In the genomic region with DNA sequence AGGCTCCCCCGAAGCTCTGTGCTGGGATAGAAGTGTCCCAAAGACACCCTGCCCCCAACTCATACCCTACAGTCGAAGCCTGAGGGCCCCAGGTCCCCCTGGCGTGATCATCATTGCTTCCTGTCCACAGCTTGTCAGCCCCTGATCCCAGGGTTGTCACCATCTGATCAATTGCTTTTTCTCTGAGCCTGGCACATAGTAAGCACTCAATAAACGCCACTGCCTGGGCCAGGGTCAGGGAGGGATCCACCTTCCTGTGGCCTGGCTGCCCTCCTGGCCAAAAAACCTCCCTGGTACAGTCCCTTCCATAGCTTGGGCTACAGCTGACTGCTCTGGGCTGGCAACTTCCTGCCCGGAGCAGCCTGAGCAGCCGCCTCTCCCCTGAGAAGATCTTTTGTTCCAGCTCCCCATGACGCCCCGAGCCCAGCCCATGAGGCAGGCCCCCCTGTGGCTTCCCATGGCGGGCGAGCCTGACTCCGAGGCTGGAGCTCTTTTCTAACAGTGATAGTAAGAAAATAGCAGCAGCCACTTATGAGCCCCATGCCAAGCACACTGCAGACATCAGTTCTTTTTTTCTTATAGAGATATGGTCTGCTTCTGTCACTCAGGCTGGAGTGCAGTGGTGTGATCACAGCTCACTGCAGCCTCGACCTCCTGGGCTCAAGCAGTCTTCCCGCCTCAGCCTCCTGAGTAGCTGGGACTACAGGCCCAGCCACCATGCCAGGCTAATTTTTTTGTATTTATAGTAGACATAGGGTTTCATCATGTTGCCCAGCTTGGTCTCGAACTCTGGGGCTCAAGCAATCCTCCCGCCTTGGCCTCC, we compare ENCODE assay signal across 8 cellular contexts. TPM values are rescaled to one million over a fixed set of nuclear protein-coding genes. Genes with fewer than 3 reads are reported as not detected.
A peak's percentile ranks its signal among the peaks of the same experiment; 100 is the strongest.
DNase-seq lines count a peak whose midpoint lies in the region; FAIRE-seq and TF ChIP-seq lines count a peak whose summit lies in the region.

No MANE protein-coding gene starts in this region.

- H3K36me3 Mint-ChIP-seq in nephron (ENCODE audit: low read depth), result no peaks in the 10 kb centered on the region

- H3K4me3 ChIP-seq in duodenal mucosa (ENCODE audit: low read depth in 1 of 2, low read length in 2 of 2), result no peak overlapping the region

- peaks cover 41 to 63% of the 10 kb centered on the region in 2 donors for H3K4me1 ChIP-seq in duodenal mucosa (ENCODE audit: control insufficient read depth in 1 of 2, insufficient read depth in 2 of 2, low read length in 2 of 2)

- CTCF ChIA-PET in GM10248 (lab: Yijun Ruan, JAX), result interaction anchor here (1.2 to 25.8 kb wide), 5 partner anchors 9 to 116 kb away, joined by 3 to 1216 read pairs (median 12); no protein-coding TSS in a partner anchor

- H3K4me1 Mint-ChIP-seq in nephron, result peaks cover 28% of the 10 kb centered on the region

- no peaks in the 10 kb centered on the region for H3K36me3 ChIP-seq in duodenal mucosa (ENCODE audit: control insufficient read depth in 1 of 2, insufficient read depth in 2 of 2, low read length in 2 of 2)

- H3K27me3 Mint-ChIP-seq in nephron (ENCODE audit: low read depth), result no peaks in the 10 kb centered on the region

- no peaks in the 10 kb centered on the region for H3K9me3 Mint-ChIP-seq in nephron

- POLR2A ChIA-PET in GM10248 (lab: Yijun Ruan, JAX), result interaction anchor here (0.5 to 1.6 kb wide), 3 partner anchors 8 to 747 kb away, joined by 4 to 5 read pairs (median 4); no protein-coding TSS in a partner anchor

- H3K9me3 ChIP-seq in duodenal mucosa (ENCODE audit: control insufficient read depth in 1 of 2, low read length in 2 of 2), result no peaks in the 10 kb centered on the region

- in situ Hi-C loops in Caki2 (cut with HindIII; ENCODE audit: low pct_unique_long_range_greater_than_20kb, low sequenced_read_pairs), result no loop called here

- peak overlapping the region in 1 of 3 experiments; percentile 33 for H3K4me3 Mint-ChIP-seq in nephron

- FAIRE-seq in GM19239 (lab: Jason Lieb, UNC), result no peak

- DNase-seq in Caki2 (ENCODE audit: low read depth), result peak; percentile 26
- peak; percentile 47 for DNase-seq in NCI-H2227 (lab: John Stamatoyannopoulos, UW; ENCODE audit: unreplicated experiment)
- DNase-seq in GM19239 (ENCODE audit: insufficient read length, low spot score), result no peak
- DNase-seq in NCI-H1105 (lab: John Stamatoyannopoulos, UW), result no peak
- no peak for DNase-seq in GM10248 (ENCODE audit: extremely low spot score)
- no peak for DNase-seq in activated CD4-positive, alpha-beta T cell treated with anti-CD3 and anti-CD28 coated beads for 48 hours

- H3K9ac ChIP-seq in duodenal mucosa (ENCODE audit: low read depth in 1 of 2, low read length in 2 of 2), result peak overlapping the region in 1 of 2 donors; percentile 18

- H3K27me3 ChIP-seq in duodenal mucosa (ENCODE audit: control insufficient read depth in 1 of 2, insufficient read depth in 2 of 2, low read length in 2 of 2), result no peaks in the 10 kb centered on the region

- H3K27ac Mint-ChIP-seq in nephron, result peak overlapping the region; percentile 75 to 76 (median 75)

- H3K27ac ChIP-seq in duodenal mucosa (ENCODE audit: low read depth, low read length), result peak overlapping the region; percentile 17

- TF ChIP-seq CTCF in nephron (IDR thresholded peaks at IDR 0.05; ENCODE audit: unreplicated experiment in 3 of 3) (no peak), GM10248 (IDR thresholded peaks at IDR 0.05; ENCODE audit: control extremely low read depth, extremely low read depth, low read depth, missing control alignments) (no peak)

RNA-seq across cellular contexts. Expression of a gene that starts 6.5 kb away (rescaled TPM):
- 7.7 and 11.1 TPM in 2 replicates for total RNA-seq in Caki2 (2014; rRNA removed; shearing (Covaris generic); ENCODE audit: low replicate concordance)

RNA-seq across cellular contexts. Expression of a gene that starts 43.3 kb away (rescaled TPM):
- total RNA-seq in Caki2 (2014; rRNA removed; shearing (Covaris generic); ENCODE audit: low replicate concordance), result 7.3 and 33.3 TPM in 2 replicates

Comparison
In these comparisons a context has a peak if more than half of its experiments do, and no peak if none do; other contexts are left out.
1. DNase-seq: peak in Caki2 (single experiment) and NCI-H2227 (single experiment); none in GM19239 (single experiment), NCI-H1105 (single experiment), GM10248 (single experiment) and activated CD4-positive, alpha-beta T cell treated with anti-CD3 and anti-CD28 coated beads for 48 hours (single experiment).